Comparison of ENCODE assay signal across 34 cellular contexts in genomic region chr6:108436771-108437170, GRCh38.
"Had no signal": no experiment of that assay in that cellular context is flagged by ENCODE, and none has a peak within 500 bp of the region (broad histone marks: within the 10 kb centered on the region; RNA-seq: fewer than 3 reads in every experiment).

No MANE protein-coding gene starts in this region.

- H3K9ac ChIP-seq: KMS-11 had no signal

- H3K9me3 ChIP-seq: MG63 had no signal

- DNase-seq: Karpas-422, Kasumi-1, KBM-7, KG1, MG63, MM.1S, MV-4-11, NCI-H1048, NCI-H1092, NCI-H1092 treated with DMSO at 0.1 percent for 48 hours, NCI-H1105, NCI-H1105 treated with DMSO at 0.1 percent for 48 hours, NCI-H1417, NCI-H1417 treated with DMSO at 0.1 percent for 48 hours, NCI-H1436, NCI-H1436 treated with DMSO at 0.1 percent for 48 hours, NCI-H146, NCI-H1694, NCI-H1694 treated with DMSO at 0.1 percent for 48 hours, NCI-H187, NCI-H187 treated with DMSO at 0.1 percent for 48 hours, NCI-H1930, NCI-H2029, NCI-H2029 treated with DMSO at 0.1 percent for 48 hours, NCI-H2081, NCI-H2081 treated with DMSO at 0.1 percent for 48 hours, NCI-H2107, NCI-H2171, NCI-H2227 treated with DMSO at 0.1 percent for 48 hours, NCI-H226, NCI-H345, NCI-H446, NCI-H446 treated with DMSO at 0.1 percent for 48 hours had no signal

- H3K4me2 ChIP-seq: KMS-11 had no signal

- H3K36me3 ChIP-seq: MG63 had no signal

- H3K4me3 ChIP-seq: MG63 had no signal

- H3K27ac ChIP-seq: KMS-11 had no signal

- H3K27me3 ChIP-seq: MG63 had no signal
